ENCODE assay signal across 11 cellular contexts in the genomic region with DNA sequence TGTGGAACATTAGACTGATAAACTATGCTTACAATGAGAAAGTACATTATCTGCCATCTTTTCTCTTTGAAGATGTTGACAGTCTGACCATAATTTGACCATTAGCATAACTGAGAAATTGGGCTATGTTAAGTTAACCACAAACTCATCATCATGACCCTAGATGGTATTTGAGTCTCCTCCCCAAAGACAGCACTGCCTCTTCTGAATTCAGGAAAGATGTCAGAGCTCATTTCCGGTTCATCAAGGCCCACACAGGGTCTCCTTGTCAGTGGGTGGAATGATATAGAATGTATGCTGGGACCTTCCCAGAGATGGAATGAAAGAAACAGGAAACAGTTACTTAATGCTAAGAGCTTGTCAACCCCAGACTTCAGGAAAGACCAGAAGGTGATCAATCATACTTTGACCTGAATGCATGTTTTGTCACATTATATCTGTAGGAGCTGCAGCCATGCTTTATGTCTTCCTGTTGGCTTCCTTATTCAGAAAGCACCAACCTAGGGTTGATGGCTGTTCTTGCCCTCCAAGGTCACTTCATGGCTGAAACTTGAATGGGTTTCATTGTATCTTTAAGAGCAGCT.
DNase-seq lines count a peak whose midpoint lies in the region; ATAC-seq and FAIRE-seq lines count a peak whose summit lies in the region.
"Had no signal": no experiment of that assay in that cellular context is flagged by ENCODE, and none has a peak within 500 bp of the region (broad histone marks: within the 10 kb centered on the region; RNA-seq: fewer than 3 reads in every experiment).

No MANE protein-coding gene starts in this region.

- H2BK5ac ChIP-seq in mesendoderm (ENCODE audit: low read length), result peak overlapping the region; percentile 23

- no peak overlapping the region for H4K8ac ChIP-seq in mesendoderm (ENCODE audit: low read depth, low read length)

- H3K4me3 ChIP-seq in mesendoderm (ENCODE audit: low read length) (no peak overlapping the region), small intestine (ENCODE audit: low read depth in 1 of 2, low read length in 2 of 2) (no peak overlapping the region)
- H3K4me3 ChIP-seq: BLaER1 had no signal

- H3K4ac ChIP-seq in mesendoderm (ENCODE audit: low read depth, low read length), result no peak overlapping the region

- H2BK15ac ChIP-seq in mesendoderm (replicated peaks; ENCODE audit: low read depth), result peak overlapping the region; percentile 41

- no peak overlapping the region for H2BK120ac ChIP-seq in mesendoderm (ENCODE audit: low read depth, low read length)

- H3K36me3 ChIP-seq in mesendoderm (ENCODE audit: control insufficient read depth, insufficient read depth, low read length) (no peaks in the 10 kb centered on the region), small intestine (ENCODE audit: control insufficient read depth in 2 of 2, insufficient read depth in 2 of 2, low read length in 2 of 2) (no peaks in the 10 kb centered on the region)
- H3K36me3 ChIP-seq: BLaER1 had no signal

- DNase-seq in EH (ENCODE audit: low read depth), result peak; percentile 68
- DNase-seq in RPMI7951 (ENCODE audit: low read depth), result peak; percentile 68
- no peak for DNase-seq in mesendoderm
- no peak for DNase-seq in small intestine
- no peak for DNase-seq in hypothalamus (lab: John Stamatoyannopoulos, UW)
- DNase-seq in urothelium cell line (ENCODE audit: low spot score), result no peak
- no peak for DNase-seq in NCI-H1930 (lab: John Stamatoyannopoulos, UW)
- DNase-seq: NCI-H1105 treated with DMSO at 0.1 percent for 48 hours had no signal

- H3K4me1 ChIP-seq in mesendoderm (ENCODE audit: control insufficient read depth, low read depth, low read length), result peaks cover 5% of the 10 kb centered on the region
- peaks cover 17 to 23% of the 10 kb centered on the region in 2 donors for H3K4me1 ChIP-seq in small intestine (ENCODE audit: control insufficient read depth in 2 of 2, insufficient read depth in 1 of 2, low read depth in 1 of 2, low read length in 1 of 2)
- H3K4me1 ChIP-seq: BLaER1 had no signal

- no peaks in the 10 kb centered on the region for H3K79me1 ChIP-seq in mesendoderm (ENCODE audit: low read length)

- no peaks in the 10 kb centered on the region for H3K9me3 ChIP-seq in small intestine (ENCODE audit: control insufficient read depth, low read depth)
- H3K9me3 ChIP-seq: BLaER1 had no signal

- H3K56ac ChIP-seq in mesendoderm (ENCODE audit: low read length), result no peak overlapping the region

- H3K79me2 ChIP-seq in mesendoderm (ENCODE audit: control insufficient read depth, insufficient read depth, low read length), result no peaks in the 10 kb centered on the region

- no peak overlapping the region for H3K9ac ChIP-seq in mesendoderm (ENCODE audit: low read length)
- H3K9ac ChIP-seq: BLaER1 had no signal

- H3K4me2 ChIP-seq in mesendoderm (ENCODE audit: low read length), result no peak overlapping the region
- H3K4me2 ChIP-seq: BLaER1 had no signal

- no peak overlapping the region for H4K5ac ChIP-seq in mesendoderm (ENCODE audit: low read length)

- H3K27ac ChIP-seq in mesendoderm (ENCODE audit: low read depth, low read length) (no peak overlapping the region), small intestine (ENCODE audit: low read depth in 1 of 2, low read length in 1 of 2) (peak overlapping the region in 1 of 2 donors; percentile 27)
- H3K27ac ChIP-seq: BLaER1 had no signal

- FAIRE-seq in small intestine (lab: Jason Lieb, UNC) (no peak), urothelium cell line (lab: Jason Lieb, UNC) (no peak)

- no peak overlapping the region for H3K18ac ChIP-seq in mesendoderm (ENCODE audit: low read length)

- H3K27me3 ChIP-seq in mesendoderm (ENCODE audit: insufficient read depth, low read length, poor library complexity), result no peaks in the 10 kb centered on the region
- no peaks in the 10 kb centered on the region for H3K27me3 ChIP-seq in small intestine (ENCODE audit: control insufficient read depth in 2 of 2, insufficient read depth in 2 of 2, low read length in 2 of 2)
- H3K27me3 ChIP-seq: BLaER1 had no signal

- no peak overlapping the region for H3K23ac ChIP-seq in mesendoderm (ENCODE audit: low read length)

- no CpG with 5 or more reads among the region's 1 CpG for WGBS in mesendoderm (ENCODE audit: extremely low coverage, insufficient coverage, low lambda C conversion rate)
- WGBS in small intestine, 3 donors, result 57 to 86% (median 76%) methylated on average over 1 of the region's 1 CpG

- peak; percentile 29 for ATAC-seq in GM21786 (IDR thresholded peaks at IDR 0.05; ENCODE audit: unreplicated experiment)
- ATAC-seq: stimulated activated effector memory CD8-positive, alpha-beta T cell treated with anti-CD3 and anti-CD28 coated beads, Interleukin-12 subunit alpha, Interleukin-12 subunit beta, amount 100 ng/mL, for 72 hours had no signal

- H2AK5ac ChIP-seq in mesendoderm (ENCODE audit: low read length), result peak overlapping the region; percentile 25

Comparison
In these comparisons a context has a peak if more than half of its experiments do, and no peak if none do; other contexts are left out.
1. DNase-seq: peak in EH (single experiment) and RPMI7951 (single experiment); none in mesendoderm (single experiment), small intestine (single experiment), hypothalamus (0 of 51), urothelium cell line (single experiment) and NCI-H1930 (0 of 2).